In the genomic region with DNA sequence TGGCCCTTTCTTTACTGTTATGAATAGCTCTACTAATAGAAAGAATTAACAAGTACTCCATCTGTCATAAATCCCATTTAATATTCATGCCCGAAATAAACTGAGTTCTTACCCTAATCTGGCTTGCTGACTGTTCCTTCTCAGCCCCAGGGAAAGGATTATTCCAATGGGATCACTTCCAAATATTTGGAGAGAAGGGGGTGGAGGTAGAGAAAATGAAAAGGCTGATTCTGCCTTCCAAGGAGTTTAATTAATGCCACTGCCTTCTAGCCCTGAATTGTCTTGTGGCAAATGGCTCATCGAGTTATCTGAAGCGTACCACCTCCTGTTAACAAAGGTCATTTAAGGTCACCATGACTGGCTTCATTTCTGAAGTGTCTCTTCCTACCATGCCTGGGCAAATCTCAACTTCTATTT, we compare ENCODE assay signal across 16 cellular contexts.
DNase-seq lines count a peak whose midpoint lies in the region; ATAC-seq and TF ChIP-seq lines count a peak whose summit lies in the region.
"Had no signal": no experiment of that assay in that cellular context is flagged by ENCODE, and none has a peak within 500 bp of the region (broad histone marks: within the 10 kb centered on the region; RNA-seq: fewer than 3 reads in every experiment).

No MANE protein-coding gene starts in this region.

- H3K4me2 ChIP-seq in mesenchymal stem cell (ENCODE audit: low read length, poor library complexity, severe bottlenecking) = no peak overlapping the region

- no peaks in the 10 kb centered on the region for H3K36me3 ChIP-seq in right atrium auricular region
- H3K36me3 ChIP-seq in mesenchymal stem cell (ENCODE audit: control insufficient read depth in 1 of 2, insufficient read depth in 2 of 2, low read depth in 1 of 2, low read length in 2 of 2) = no peaks in the 10 kb centered on the region
- H3K36me3 ChIP-seq: gastrocnemius medialis had no signal

- no peak overlapping the region for H2BK5ac ChIP-seq in mesenchymal stem cell (ENCODE audit: low read depth, low read length, poor library complexity, severe bottlenecking)

- intact Hi-C loops in Right ventricle myocardium superior (cut with DNase I) = no loop called here

- no peak overlapping the region for H3K23ac ChIP-seq in mesenchymal stem cell (ENCODE audit: low read length in 2 of 2)

- no peak overlapping the region for H3K4me3 ChIP-seq in right atrium auricular region
- H3K4me3 ChIP-seq in mesenchymal stem cell (ENCODE audit: insufficient read depth in 1 of 2, low read depth in 1 of 2, low read length in 2 of 2) = no peak overlapping the region
- H3K4me3 ChIP-seq: gastrocnemius medialis had no signal

- ATAC-seq in Right ventricle myocardium superior (ENCODE audit: poor library complexity) = peak; percentile 83
- no peak for ATAC-seq in HG03565 (IDR thresholded peaks at IDR 0.05; ENCODE audit: unreplicated experiment)
- no peak for ATAC-seq in GM21515 (IDR thresholded peaks at IDR 0.05; ENCODE audit: unreplicated experiment)
- ATAC-seq: activated CD8-positive, alpha-beta T cell treated with anti-CD3 and anti-CD28 coated beads for 36 hours; CD8-positive, alpha-beta T cell; gastrocnemius medialis had no signal

- H2BK12ac ChIP-seq in mesenchymal stem cell (ENCODE audit: low read length in 2 of 2) = no peak overlapping the region

- peaks cover 0 to 20% of the 10 kb centered on the region in 2 donors for H3K4me1 ChIP-seq in right atrium auricular region
- peaks cover 2% of the 10 kb centered on the region for H3K4me1 ChIP-seq in mesenchymal stem cell (ENCODE audit: control insufficient read depth, insufficient read depth, low read depth, low read length)

- peak overlapping the region; percentile 1 for H3K9ac ChIP-seq in mesenchymal stem cell (ENCODE audit: low read length)

- H3K27ac ChIP-seq in right atrium auricular region (peak overlapping the region in 1 of 2 donors; percentile 41), mesenchymal stem cell (ENCODE audit: low read length, poor library complexity, severe bottlenecking) (no peak overlapping the region)

- H3K14ac ChIP-seq in mesenchymal stem cell (ENCODE audit: low read length in 2 of 2) = no peak overlapping the region

- no peak overlapping the region for H4K91ac ChIP-seq in mesenchymal stem cell (ENCODE audit: low read length)

- no peaks in the 10 kb centered on the region for H3K9me3 ChIP-seq in right atrium auricular region
- H3K9me3 ChIP-seq in mesenchymal stem cell (ENCODE audit: control insufficient read depth, low read length) = no peaks in the 10 kb centered on the region
- H3K9me3 ChIP-seq: gastrocnemius medialis had no signal

- no peak overlapping the region for H2BK120ac ChIP-seq in mesenchymal stem cell (ENCODE audit: low read depth, low read length)

- H3K79me1 ChIP-seq in mesenchymal stem cell (replicated peaks; ENCODE audit: low read length, poor library complexity, severe bottlenecking) = no peaks in the 10 kb centered on the region

- H2AFZ ChIP-seq in mesenchymal stem cell (ENCODE audit: low read depth, low read length) = no peak overlapping the region

- H3K27me3 ChIP-seq in right atrium auricular region (no peaks in the 10 kb centered on the region), mesenchymal stem cell (ENCODE audit: control insufficient read depth in 1 of 2, insufficient read depth in 1 of 2, low read length in 2 of 2) (no peaks in the 10 kb centered on the region)
- H3K27me3 ChIP-seq: gastrocnemius medialis had no signal

- no peak overlapping the region for H2AK5ac ChIP-seq in mesenchymal stem cell (ENCODE audit: low read length, severe bottlenecking)

- H4K8ac ChIP-seq in mesenchymal stem cell (ENCODE audit: low read length) = no peak overlapping the region

- TF ChIP-seq CTCF in right atrium auricular region (IDR thresholded peaks at IDR 0.05) = no peak

- DNase-seq in Right ventricle myocardium superior (no peak), right atrium auricular region (ENCODE audit: low spot score) (no peak), cerebellum (ENCODE audit: low spot score) (peak; percentile 34), mesenchymal stem cell (no peak), A172 (ENCODE audit: low spot score) (no peak)
- no peak for DNase-seq in activated effector memory CD4-positive, alpha-beta T cell treated with anti-CD3 and anti-CD28 coated beads, Interleukin-2, amount 50 U/mL, for 16 hours
- DNase-seq: activated CD8-positive, alpha-beta T cell treated with anti-CD3 and anti-CD28 coated beads for 36 hours; CD8-positive, alpha-beta T cell; effector memory CD4-positive, alpha-beta T cell; gastrocnemius medialis; kidney; MM.1S; naive B cell; stimulated activated CD4-positive, alpha-beta T cell treated with anti-CD3 and anti-CD28 coated beads, Interleukin-2, amount 100 ng/mL, for 48 hours had no signal

- 69% methylated on average over 3 of the region's 3 CpGs for WGBS in mesenchymal stem cell

- H3K18ac ChIP-seq in mesenchymal stem cell (ENCODE audit: low read depth in 1 of 2, low read length in 2 of 2) = no peak overlapping the region

- H2BK15ac ChIP-seq in mesenchymal stem cell (ENCODE audit: low read depth, poor library complexity, severe bottlenecking) = no peak overlapping the region

- H3K4ac ChIP-seq in mesenchymal stem cell (ENCODE audit: low read depth in 1 of 2, low read length in 2 of 2) = no peak overlapping the region
